In genomic region chr11:36371161-36371560, GRCh38 we compare ENCODE assay signal across 19 cellular contexts.
DNase-seq lines count a peak whose midpoint lies in the region; ATAC-seq, FAIRE-seq and TF ChIP-seq lines count a peak whose summit lies in the region.
"Had no signal": no experiment of that assay in that cellular context is flagged by ENCODE, and none has a peak within 500 bp of the region (broad histone marks: within the 10 kb centered on the region; RNA-seq: fewer than 3 reads in every experiment).

No MANE protein-coding gene starts in this region.

- intact Hi-C loops in HepG2 (cut with micrococcal nuclease; ENCODE audit: unreplicated experiment) = no loop called here
- intact Hi-C loops in right lobe of liver (cut with DNase I) = no loop called here
- intact Hi-C loops in K562 (cut with micrococcal nuclease) = no loop called here
- intact Hi-C loops in mucosa of descending colon (cut with DNase I, micrococcal nuclease) = loop anchor here in 1 of 2 donors (5.0 kb wide), 1 partner anchor 69 kb away; no protein-coding TSS in a partner anchor
- intact Hi-C loops in A673 (cut with micrococcal nuclease; ENCODE audit: unreplicated experiment) = loop anchor here (5.0 to 10.0 kb wide), 4 partner anchors 64 to 756 kb away; partner anchors contain the start of gene FJX1

- ATAC-seq in HepG2 (no peak), right lobe of liver (no peak), K562 (no peak), mucosa of descending colon (peak; percentile 78)
- ATAC-seq: GM12878 had no signal

- H3K4me3 ChIP-seq in HepG2 (replicated peaks in 1 of 3; ENCODE audit: insufficient read depth in 1 of 3, low read depth in 2 of 3, low read length in 3 of 3) (no peak overlapping the region), right lobe of liver (no peak overlapping the region), K562 (no peak overlapping the region), mucosa of descending colon (no peak overlapping the region), A673 (ENCODE audit: low read depth, low read length, poor library complexity, severe bottlenecking) (no peak overlapping the region)
- H3K4me3 ChIP-seq: BLaER1 treated with 17β-estradiol and CSF1 and Interleukin-3, amounts not matched to agents 10 nM and 100 nM; GM12878 had no signal

- TF ChIP-seq POLR2A in HepG2 (IDR thresholded peaks at IDR 0.05; ENCODE audit: insufficient read depth in 1 of 2, low read depth in 2 of 2, low read length in 2 of 2) (no peak), right lobe of liver (IDR thresholded peaks at IDR 0.05) (no peak), K562 (conservative IDR thresholded peaks at IDR 0.05) (no peak)

- H3K9me3 ChIP-seq in HepG2 (ENCODE audit: low read length) (no peaks in the 10 kb centered on the region), right lobe of liver (no peaks in the 10 kb centered on the region), K562 (replicated peaks; ENCODE audit: control insufficient read depth, insufficient read depth, low read depth, low read length) (no peaks in the 10 kb centered on the region), mucosa of descending colon (no peaks in the 10 kb centered on the region), A673 (ENCODE audit: low read depth, low read length, poor library complexity, severe bottlenecking) (no peaks in the 10 kb centered on the region)
- H3K9me3 ChIP-seq: BLaER1 treated with 17β-estradiol and CSF1 and Interleukin-3, amounts not matched to agents 10 nM and 100 nM had no signal

- FAIRE-seq in HepG2 (lab: Jason Lieb, UNC) (no peak), K562 (lab: Jason Lieb, UNC) (no peak)
- FAIRE-seq: GM12878, GM18507 had no signal

- H2AFZ ChIP-seq in HepG2 (ENCODE audit: low read length) (no peak overlapping the region), K562 (ENCODE audit: low read depth, low read length) (no peak overlapping the region)

- H3K4me2 ChIP-seq in HepG2 (ENCODE audit: low read depth, low read length) (no peak overlapping the region), K562 (ENCODE audit: insufficient read depth, low read length) (no peak overlapping the region)
- H3K4me2 ChIP-seq: BLaER1 treated with 17β-estradiol and CSF1 and Interleukin-3, amounts not matched to agents 10 nM and 100 nM had no signal

- CTCF ChIA-PET in HepG2 (lab: Yijun Ruan, JAX; ENCODE audit: low intra/inter-chr PET ratio, low total read pairs) = no interaction called here
- CTCF ChIA-PET in K562 (lab: Yijun Ruan, JAX; ENCODE audit: low intra/inter-chr PET ratio) = no interaction called here
- CTCF ChIA-PET in A673 (lab: Charles Lee) = no interaction called here

- no TSS peak for BruUV-seq in HepG2 (replicated peaks; lab: Mats Ljungman, UMichigan)
- no TSS peak for BruUV-seq in K562 (replicated peaks; lab: Mats Ljungman, UMichigan)
- no TSS peak for BruUV-seq in A673 (replicated peaks; lab: Mats Ljungman, UMichigan)

- H3K79me2 ChIP-seq in HepG2 (ENCODE audit: insufficient read depth, low read length) = no peaks in the 10 kb centered on the region
- no peaks in the 10 kb centered on the region for H3K79me2 ChIP-seq in K562 (ENCODE audit: control insufficient read depth, insufficient read depth, low read length)

- TF ChIP-seq EP300 in HepG2 (IDR thresholded peaks at IDR 0.05; ENCODE audit: low read depth in 2 of 2, low read length in 2 of 2) (no peak), HepG2 (CRISPR knock-in tag; IDR thresholded peaks at IDR 0.05; ENCODE audit: borderline replicate concordance) (no peak), K562 (IDR thresholded peaks at IDR 0.05; ENCODE audit: low read length) (no peak)

- H3K4me1 ChIP-seq in HepG2 (ENCODE audit: insufficient read depth, low read length) (no peaks in the 10 kb centered on the region), right lobe of liver (peaks cover 0 to 5% (median 0%) of the 10 kb centered on the region in 4 donors), K562 (replicated peaks in 1 of 2; ENCODE audit: control insufficient read depth in 2 of 2, insufficient read depth in 2 of 2, low read length in 2 of 2) (no peaks in the 10 kb centered on the region; a peak in 2 of 5 replicates), mucosa of descending colon (ENCODE audit: low read depth) (peaks cover 24% of the 10 kb centered on the region), A673 (ENCODE audit: insufficient read depth, low read length, poor library complexity, severe bottlenecking) (peaks cover 49% of the 10 kb centered on the region)

- H3K27ac ChIP-seq in HepG2 (ENCODE audit: extremely low read length, insufficient read depth, low read length) (no peak overlapping the region), right lobe of liver (no peak overlapping the region), K562 (ENCODE audit: extremely low read depth, low read depth, low read length) (no peak overlapping the region), A673 (ENCODE audit: low read depth, low read length, poor library complexity, severe bottlenecking) (no peak overlapping the region)
- H3K27ac ChIP-seq: 22Rv1; BLaER1 treated with 17β-estradiol and CSF1 and Interleukin-3, amounts not matched to agents 10 nM and 100 nM; HL-60 had no signal

- no peaks in the 10 kb centered on the region for H3K36me3 ChIP-seq in HepG2 (replicated peaks in 1 of 2; ENCODE audit: control insufficient read depth in 1 of 2, insufficient read depth in 2 of 2, low read length in 2 of 2)
- H3K36me3 ChIP-seq in right lobe of liver = no peaks in the 10 kb centered on the region
- H3K36me3 ChIP-seq in K562 (ENCODE audit: control insufficient read depth, insufficient read depth, low read length) = no peaks in the 10 kb centered on the region
- peaks cover 5% of the 10 kb centered on the region for H3K36me3 ChIP-seq in mucosa of descending colon (ENCODE audit: low read depth)
- H3K36me3 ChIP-seq in A673 (ENCODE audit: insufficient read depth, low read length, poor library complexity, severe bottlenecking) = no peaks in the 10 kb centered on the region
- H3K36me3 ChIP-seq: BLaER1 treated with 17β-estradiol and CSF1 and Interleukin-3, amounts not matched to agents 10 nM and 100 nM had no signal

- H3K27me3 ChIP-seq in HepG2 (ENCODE audit: control insufficient read depth in 1 of 2, insufficient read depth in 2 of 2, low read length in 2 of 2) (peaks cover 0 to 15% of the 10 kb centered on the region in 2 experiments; a peak in 1 of 5 replicates), right lobe of liver (no peaks in the 10 kb centered on the region), K562 (ENCODE audit: control insufficient read depth in 2 of 2, insufficient read depth in 2 of 2, low read length in 2 of 2) (peaks cover 14 to 16% of the 10 kb centered on the region in 2 experiments), A673 (replicated peaks; ENCODE audit: insufficient read depth, low read depth, low read length, poor library complexity) (no peaks in the 10 kb centered on the region)

- no peak for TF ChIP-seq RAD21 in HepG2 (CRISPR knock-in tag; IDR thresholded peaks at IDR 0.05)
- no peak for TF ChIP-seq RAD21 in K562 (CRISPR knock-in tag; conservative IDR thresholded peaks at IDR 0.05 in 1 of 2, IDR thresholded peaks at IDR 0.05 in 1 of 2)

- H3K9ac ChIP-seq in HepG2 (ENCODE audit: insufficient read depth, low read depth, low read length) (no peak overlapping the region), K562 (ENCODE audit: insufficient read depth in 1 of 2, low read depth in 2 of 2, low read length in 2 of 2) (no peak overlapping the region)
- H3K9ac ChIP-seq: BLaER1 treated with 17β-estradiol and CSF1 and Interleukin-3, amounts not matched to agents 10 nM and 100 nM had no signal

- in situ Hi-C loops in HepG2 (cut with HindIII; ENCODE audit: extremely low pct_ligation_motif_present, low pct_unique_long_range_greater_than_20kb) (no loop called here), K562 (cut with MboI) (no loop called here)

- 49% methylated on average over 2 of the region's 2 CpGs for WGBS in HepG2 (ENCODE audit: low lambda C conversion rate)
- 68% methylated on average over 2 of the region's 2 CpGs for WGBS in right lobe of liver (ENCODE audit: insufficient coverage, low coverage, low lambda C conversion rate, missing lambda C conversion rate)
- WGBS in K562 (ENCODE audit: insufficient coverage, low coverage, missing lambda C conversion rate) = 0% methylated on average over 2 of the region's 2 CpGs

- DNase-seq in HepG2 (ENCODE audit: low spot score) = no peak
- no peak for DNase-seq in right lobe of liver
- no peak for DNase-seq in K562 (ENCODE audit: extremely low read depth in 1 of 4, low spot score in 3 of 4)
- no peak for DNase-seq in mucosa of descending colon
- DNase-seq in NCI-H524 treated with DMSO at 0.1 percent for 48 hours (lab: John Stamatoyannopoulos, UW) = no peak
- no peak for DNase-seq in hypothalamus (lab: John Stamatoyannopoulos, UW)
- no peak for DNase-seq in retina
- DNase-seq in A673 (ENCODE audit: low spot score) = no peak
- DNase-seq: ACHN; Calu3; CD4-positive, CD25-positive, alpha-beta regulatory T cell; DMS79; HCEC 1CT; HFFc6 had no signal

- POLR2A ChIA-PET in HepG2 (lab: Yijun Ruan, JAX) = no interaction called here
- POLR2A ChIA-PET in K562 (lab: Yijun Ruan, JAX) = no interaction called here
- POLR2A ChIA-PET in A673 (lab: Charles Lee; ENCODE audit: low non-redundant PET) = interaction anchor here (0.7 kb wide), 1 partner anchor 152 kb away, joined by 3 read pairs; no protein-coding TSS in a partner anchor

- H3K9me1 ChIP-seq in K562 (ENCODE audit: control insufficient read depth, insufficient read depth, low read length) = no peaks in the 10 kb centered on the region

- peaks cover 3% of the 10 kb centered on the region; the same call in 1 of the 2 replicates for H4K20me1 ChIP-seq in HepG2 (ENCODE audit: insufficient read depth, low read length)
- no peaks in the 10 kb centered on the region for H4K20me1 ChIP-seq in K562 (replicated peaks; ENCODE audit: control insufficient read depth, insufficient read depth, low read length)
- H4K20me1 ChIP-seq: BLaER1 treated with 17β-estradiol and CSF1 and Interleukin-3, amounts not matched to agents 10 nM and 100 nM had no signal

- TF ChIP-seq CTCF in HepG2 (CRISPR knock-in tag; IDR thresholded peaks at IDR 0.05) (no peak), right lobe of liver (IDR thresholded peaks at IDR 0.05) (no peak), K562 (IDR thresholded peaks at IDR 0.05 in 2 of 3, conservative IDR thresholded peaks at IDR 0.05 in 1 of 3; ENCODE audit: insufficient read depth in 2 of 3, low read depth in 1 of 3, low read length in 3 of 3) (no peak), mucosa of descending colon (IDR thresholded peaks at IDR 0.05) (no peak), A673 (conservative IDR thresholded peaks at IDR 0.05; ENCODE audit: low read depth, low read length) (no peak)

TF ChIP-seq in HepG2, 621 proteins besides CTCF, POLR2A, EP300 and RAD21 (continues in another document):
- TF ChIP-seq REPIN1 (CRISPR knock-in tag; IDR thresholded peaks at IDR 0.05; ENCODE audit: borderline replicate concordance, low read depth) (no peak), MAFK (conservative IDR thresholded peaks at IDR 0.05 in 1 of 2, IDR thresholded peaks at IDR 0.05 in 1 of 2; ENCODE audit: low read length in 2 of 2) (peak; percentile 6 to 51; a peak in 2 of 4 replicates)

TF ChIP-seq in K562, 482 proteins besides CTCF, POLR2A, EP300 and RAD21:
- TF ChIP-seq FOXJ3 (CRISPR knock-in tag; IDR thresholded peaks at IDR 0.05) = no peak
- TF ChIP-seq STAT5B (CRISPR knock-in tag; IDR thresholded peaks at IDR 0.05) = no peak
- no peak for TF ChIP-seq HDAC6 (IDR thresholded peaks at IDR 0.05; ENCODE audit: low read depth, low read length)
- TF ChIP-seq ZNF316 (IDR thresholded peaks at IDR 0.05) = peak; percentile 44; the same call in 1 of the 2 replicates

Comparison
In these comparisons a context has a peak if more than half of its experiments do, and no peak if none do; other contexts are left out.
1. Of the 241 proteins assayed by ChIP-seq in both HepG2 and K562: peak only in HepG2: MAFF and MAFK; only in K562: none; in both: none; in neither: 239.